In genomic region chr2:151853070-151853758, GRCh38 we compare ENCODE assay signal across 1 cellular context.
TF ChIP-seq lines count a peak whose summit lies in the region.

No MANE protein-coding gene starts in this region.

TF ChIP-seq in HepG2, 621 proteins besides CTCF, POLR2A, EP300 and RAD21 (continued from another document and continues in another):
- TF ChIP-seq ZNF616 (CRISPR knock-in tag; IDR thresholded peaks at IDR 0.05; ENCODE audit: low read depth), result no peak
- TF ChIP-seq PHF5A (CRISPR knock-in tag; IDR thresholded peaks at IDR 0.05; ENCODE audit: low read depth, unreplicated experiment), result no peak
- TF ChIP-seq MAFF (IDR thresholded peaks at IDR 0.05; ENCODE audit: low read depth, low read length), result no peak
- no peak for TF ChIP-seq DBP (CRISPR knock-in tag; IDR thresholded peaks at IDR 0.05; ENCODE audit: not compliant biosample characterization)
- peak; percentile 62; the same call in 1 of the 2 replicates for TF ChIP-seq FOXP4 (CRISPR knock-in tag; IDR thresholded peaks at IDR 0.05)
- TF ChIP-seq LBX2 (CRISPR knock-in tag; IDR thresholded peaks at IDR 0.05; ENCODE audit: borderline replicate concordance), result no peak
- TF ChIP-seq FOXO4 (CRISPR knock-in tag; conservative IDR thresholded peaks at IDR 0.05), result no peak
- no peak for TF ChIP-seq FLYWCH1 (CRISPR knock-in tag; IDR thresholded peaks at IDR 0.05)
- TF ChIP-seq RCOR2 (CRISPR knock-in tag; IDR thresholded peaks at IDR 0.05), result no peak
- no peak for TF ChIP-seq ZNF44 (CRISPR knock-in tag; IDR thresholded peaks at IDR 0.05)
- no peak for TF ChIP-seq TP53 (CRISPR knock-in tag; conservative IDR thresholded peaks at IDR 0.05)
- TF ChIP-seq ZNF101 (CRISPR knock-in tag; IDR thresholded peaks at IDR 0.05; ENCODE audit: borderline replicate concordance, low read depth), result no peak
- TF ChIP-seq EEA1 (CRISPR knock-in tag; IDR thresholded peaks at IDR 0.05; ENCODE audit: borderline replicate concordance), result no peak
- peak in 1 of 2 experiments; percentile 4; a peak in 1 of 4 replicates for TF ChIP-seq NR2F1 (CRISPR knock-in tag; IDR thresholded peaks at IDR 0.05)
- TF ChIP-seq SCMH1 (CRISPR knock-in tag; IDR thresholded peaks at IDR 0.05; ENCODE audit: borderline replicate concordance), result no peak
- no peak for TF ChIP-seq SMARCC2 (IDR thresholded peaks at IDR 0.05)
- TF ChIP-seq PLSCR1 (CRISPR knock-in tag; IDR thresholded peaks at IDR 0.05; ENCODE audit: borderline replicate concordance), result no peak
- peak; percentile 52 for TF ChIP-seq ASH2L (IDR thresholded peaks at IDR 0.05; ENCODE audit: insufficient read length, low read depth, low read length)
- TF ChIP-seq NRL (CRISPR knock-in tag; IDR thresholded peaks at IDR 0.05; ENCODE audit: borderline replicate concordance), result no peak
- TF ChIP-seq GMEB2 (CRISPR knock-in tag; IDR thresholded peaks at IDR 0.05; ENCODE audit: low read depth), result no peak
- no peak for TF ChIP-seq HOXA7 (CRISPR knock-in tag; IDR thresholded peaks at IDR 0.05)
- TF ChIP-seq NFE2L2 (IDR thresholded peaks at IDR 0.05; ENCODE audit: low read length), result no peak
- no peak for TF ChIP-seq ZNF234 (CRISPR knock-in tag; conservative IDR thresholded peaks at IDR 0.05)
- no peak for TF ChIP-seq ZNF567 (CRISPR knock-in tag; IDR thresholded peaks at IDR 0.05; ENCODE audit: borderline replicate concordance)
- TF ChIP-seq NKX3-1 (CRISPR knock-in tag; IDR thresholded peaks at IDR 0.05), result no peak
- TF ChIP-seq RARA (CRISPR knock-in tag; IDR thresholded peaks at IDR 0.05), result peak; percentile 52
- peak; percentile 61 for TF ChIP-seq THAP11 (CRISPR knock-in tag; IDR thresholded peaks at IDR 0.05)
- no peak for TF ChIP-seq NFKB2 (CRISPR knock-in tag; IDR thresholded peaks at IDR 0.05; ENCODE audit: borderline replicate concordance)
- no peak for TF ChIP-seq ZNF746 (CRISPR knock-in tag; IDR thresholded peaks at IDR 0.05)
- TF ChIP-seq ZBTB42 (CRISPR knock-in tag; IDR thresholded peaks at IDR 0.05), result peak; percentile 99
- TF ChIP-seq MXD4 (CRISPR knock-in tag; IDR thresholded peaks at IDR 0.05), result no peak
- TF ChIP-seq E2F5 (CRISPR knock-in tag; conservative IDR thresholded peaks at IDR 0.05), result no peak
- TF ChIP-seq TBX2 (CRISPR knock-in tag; IDR thresholded peaks at IDR 0.05; ENCODE audit: borderline replicate concordance), result peak; percentile 56; the same call in 1 of the 2 replicates
- no peak for TF ChIP-seq AHR (CRISPR knock-in tag; IDR thresholded peaks at IDR 0.05)
- TF ChIP-seq KAT8 (CRISPR knock-in tag; IDR thresholded peaks at IDR 0.05), result no peak
- no peak for TF ChIP-seq PBX3 (CRISPR knock-in tag; IDR thresholded peaks at IDR 0.05; ENCODE audit: borderline replicate concordance)
- no peak; the same call in 1 of the 2 replicates for TF ChIP-seq ARID4A (CRISPR knock-in tag; IDR thresholded peaks at IDR 0.05; ENCODE audit: borderline replicate concordance)
- no peak for TF ChIP-seq ZNF230 (CRISPR knock-in tag; IDR thresholded peaks at IDR 0.05)
- TF ChIP-seq ZNF296 (CRISPR knock-in tag; conservative IDR thresholded peaks at IDR 0.05), result no peak
- no peak for TF ChIP-seq SRY (CRISPR knock-in tag; IDR thresholded peaks at IDR 0.05)
- no peak for TF ChIP-seq ZHX1 (CRISPR knock-in tag; IDR thresholded peaks at IDR 0.05; ENCODE audit: low read depth)
- TF ChIP-seq ATF6 (CRISPR knock-in tag; conservative IDR thresholded peaks at IDR 0.05), result no peak
- no peak for TF ChIP-seq YY1 (IDR thresholded peaks at IDR 0.05; ENCODE audit: insufficient read depth, insufficient replicate concordance, low read depth, low read length)
- no peak for TF ChIP-seq SRSF1 (optimal IDR thresholded peaks at IDR 0.05; ENCODE audit: low read depth, low read length)
- no peak for TF ChIP-seq ZNF768 (CRISPR knock-in tag; IDR thresholded peaks at IDR 0.05)
- TF ChIP-seq ELF3 (CRISPR knock-in tag; IDR thresholded peaks at IDR 0.05), result no peak
- TF ChIP-seq ETV6 (CRISPR knock-in tag; conservative IDR thresholded peaks at IDR 0.05), result no peak
- peak; percentile 32; the same call in 1 of the 2 replicates for TF ChIP-seq TBX3 (IDR thresholded peaks at IDR 0.05; ENCODE audit: borderline replicate concordance)
- TF ChIP-seq ZNF615 (CRISPR knock-in tag; IDR thresholded peaks at IDR 0.05; ENCODE audit: borderline replicate concordance), result no peak
- TF ChIP-seq RFXANK (CRISPR knock-in tag; IDR thresholded peaks at IDR 0.05), result no peak
